Comparison of ENCODE assay signal across 28 cellular contexts in genomic region chr10:73339436-73339835, GRCh38. TPM values are rescaled to one million over a fixed set of nuclear protein-coding genes. Genes with fewer than 3 reads are reported as not detected.
DNase-seq lines count a peak whose midpoint lies in the region; ATAC-seq and TF ChIP-seq lines count a peak whose summit lies in the region.
"Had no signal": no experiment of that assay in that cellular context is flagged by ENCODE, and none has a peak within 500 bp of the region (broad histone marks: within the 10 kb centered on the region; RNA-seq: fewer than 3 reads in every experiment).

No MANE protein-coding gene starts in this region.

- ATAC-seq in PC-3, result peak; percentile 59
- no peak for ATAC-seq in effector memory CD8-positive, alpha-beta T cell (replicated peaks)
- ATAC-seq: activated T-cell treated with anti-CD3 and anti-CD28 coated beads, Interleukin-2, amount 50 U/mL, for 72 hours; HCT116; natural killer cell; right cardiac atrium; SK-N-SH treated with all-trans-retinoic acid at 6 μM for 48 hours had no signal

- no peak overlapping the region for H3K9ac ChIP-seq in PC-3 (ENCODE audit: low read length)
- H3K9ac ChIP-seq: BLaER1 had no signal

- peak overlapping the region; percentile 15 for H3K27ac ChIP-seq in PC-3 (ENCODE audit: low read length)
- H3K27ac ChIP-seq in epithelial cell of prostate, result peak overlapping the region; percentile 59
- H3K27ac ChIP-seq: BLaER1, colonic mucosa, esophagus squamous epithelium had no signal

- BruUV-seq in PC-3 (replicated peaks; lab: Mats Ljungman, UMichigan), result no TSS peak

- H3K36me3 ChIP-seq in PC-3 (ENCODE audit: low read depth, low read length), result no peaks in the 10 kb centered on the region
- H3K36me3 ChIP-seq: colonic mucosa, esophagus squamous epithelium had no signal

- H3K9me3 Mint-ChIP-seq in effector memory CD8-positive, alpha-beta T cell, result no peaks in the 10 kb centered on the region
- H3K9me3 Mint-ChIP-seq: activated naive CD4-positive, alpha-beta T cell treated with anti-CD3 and anti-CD28 coated beads for 36 hours; activated T-cell treated with anti-CD3 and anti-CD28 coated beads, Interleukin-2, amount 50 U/mL, for 72 hours; natural killer cell; type B pancreatic cell had no signal

- no peaks in the 10 kb centered on the region for H4K20me1 ChIP-seq in PC-3 (ENCODE audit: low read length)
- H4K20me1 ChIP-seq: BLaER1 had no signal

- CTCF ChIA-PET in PC-3 (lab: Charles Lee), result no interaction called here

- H3K4me3 Mint-ChIP-seq in effector memory CD8-positive, alpha-beta T cell, result no peak overlapping the region
- H3K4me3 Mint-ChIP-seq: activated naive CD4-positive, alpha-beta T cell treated with anti-CD3 and anti-CD28 coated beads for 36 hours; activated T-cell treated with anti-CD3 and anti-CD28 coated beads, Interleukin-2, amount 50 U/mL, for 72 hours; natural killer cell; type B pancreatic cell had no signal

- H3K27me3 ChIP-seq in PC-3 (ENCODE audit: low read length), result no peaks in the 10 kb centered on the region
- H3K27me3 ChIP-seq: BLaER1, colonic mucosa, esophagus squamous epithelium had no signal

- peaks cover 18% of the 10 kb centered on the region for H3K4me1 ChIP-seq in PC-3 (ENCODE audit: insufficient read depth, low read length)
- H3K4me1 ChIP-seq: BLaER1, colonic mucosa had no signal

- H3K4me1 Mint-ChIP-seq in effector memory CD8-positive, alpha-beta T cell (ENCODE audit: low read depth in 2 of 2), result no peaks in the 10 kb centered on the region
- H3K4me1 Mint-ChIP-seq: natural killer cell had no signal

- H3F3A ChIP-seq in PC-3 (ENCODE audit: low read length, unreplicated experiment), result no peaks in the 10 kb centered on the region

- peaks cover 3% of the 10 kb centered on the region; the same call in 1 of the 2 replicates for H3K9me3 ChIP-seq in PC-3 (ENCODE audit: low read length)
- H3K9me3 ChIP-seq: colonic mucosa, esophagus squamous epithelium had no signal

- H3K9me2 ChIP-seq in PC-3 (replicated peaks; ENCODE audit: low read length), result no peaks in the 10 kb centered on the region

- H3K27me3 Mint-ChIP-seq in effector memory CD8-positive, alpha-beta T cell, result no peaks in the 10 kb centered on the region
- H3K27me3 Mint-ChIP-seq: type B pancreatic cell had no signal

- no peak overlapping the region for H2AFZ ChIP-seq in PC-3 (ENCODE audit: low read length)

- TF ChIP-seq CTCF in PC-3 (conservative IDR thresholded peaks at IDR 0.05; ENCODE audit: low read depth, low read length), result no peak

- POLR2A ChIA-PET in PC-3 (lab: Charles Lee; ENCODE audit: unreplicated experiment), result no interaction called here

- H3K27ac Mint-ChIP-seq in effector memory CD8-positive, alpha-beta T cell, result no peak overlapping the region
- H3K27ac Mint-ChIP-seq: activated naive CD4-positive, alpha-beta T cell treated with anti-CD3 and anti-CD28 coated beads for 36 hours; activated T-cell treated with anti-CD3 and anti-CD28 coated beads, Interleukin-2, amount 50 U/mL, for 72 hours; natural killer cell; type B pancreatic cell had no signal

- H3K4me3 ChIP-seq in PC-3 (ENCODE audit: low read length), result no peak overlapping the region
- H3K4me3 ChIP-seq: BLaER1, colonic mucosa, esophagus squamous epithelium had no signal

- peak; percentile 70 for DNase-seq in Ammon's horn (ENCODE audit: low spot score)
- DNase-seq in PC-3, result peak; percentile 77
- no peak for DNase-seq in epithelial cell of prostate (ENCODE audit: low read depth, low spot score)
- peak; percentile 34 for DNase-seq in occipital lobe (lab: John Stamatoyannopoulos, UW)
- DNase-seq in germinal center (ENCODE audit: low spot score), result no peak
- no peak for DNase-seq in effector memory CD8-positive, alpha-beta T cell
- DNase-seq in NCI-H748 (lab: John Stamatoyannopoulos, UW; ENCODE audit: unreplicated experiment), result no peak
- DNase-seq in activated gamma-delta T cell treated with Interleukin-2 at 50 U/mL for 16 hours, result no peak
- DNase-seq: activated CD4-positive, alpha-beta T cell treated with anti-CD3 and anti-CD28 coated beads for 48 hours; activated naive CD4-positive, alpha-beta T cell treated with anti-CD3 and anti-CD28 coated beads for 36 hours; activated T-cell treated with anti-CD3 and anti-CD28 coated beads, Interleukin-2, amount 50 U/mL, for 72 hours; colonic mucosa; COR-L47; DMS53; esophagus squamous epithelium; GF-D8; KG1; natural killer cell; NCI-H1417 treated with DMSO at 0.1 percent for 48 hours; NCI-H2107; NCI-H446; NCI-H82; stimulated activated CD4-positive, alpha-beta T cell treated with anti-CD3 and anti-CD28 coated beads, Interleukin-2, amount 100 ng/mL, for 48 hours had no signal

- peak overlapping the region; percentile 2 for H3K4me2 ChIP-seq in PC-3 (ENCODE audit: low read length)
- H3K4me2 ChIP-seq: BLaER1 had no signal

- no peaks in the 10 kb centered on the region for H3K36me3 Mint-ChIP-seq in effector memory CD8-positive, alpha-beta T cell (ENCODE audit: insufficient read depth)
- H3K36me3 Mint-ChIP-seq: natural killer cell, type B pancreatic cell had no signal

- no peaks in the 10 kb centered on the region for H3K79me2 ChIP-seq in PC-3 (ENCODE audit: low read length)

- intact Hi-C loops in PC-3 (cut with micrococcal nuclease), result no loop called here

RNA-seq across cellular contexts. Expression of gene CFAP70, which starts 19.2 kb away (rescaled TPM):
- total RNA-seq in PC-3 (2014; rRNA removed), result 0.73 and 0.92 TPM in 2 replicates
- 0.62 TPM for total RNA-seq in occipital lobe

Comparison
In these comparisons a context has a peak if more than half of its experiments do, and no peak if none do; other contexts are left out.
1. DNase-seq: peak in Ammon's horn (single experiment), PC-3 (single experiment) and occipital lobe (single experiment); none in epithelial cell of prostate (single experiment), germinal center (single experiment), effector memory CD8-positive, alpha-beta T cell (0 of 3), NCI-H748 (single experiment) and activated gamma-delta T cell treated with Interleukin-2 at 50 U/mL for 16 hours (single experiment).